8 cellular contexts compared by ENCODE assay signal in the genomic region with DNA sequence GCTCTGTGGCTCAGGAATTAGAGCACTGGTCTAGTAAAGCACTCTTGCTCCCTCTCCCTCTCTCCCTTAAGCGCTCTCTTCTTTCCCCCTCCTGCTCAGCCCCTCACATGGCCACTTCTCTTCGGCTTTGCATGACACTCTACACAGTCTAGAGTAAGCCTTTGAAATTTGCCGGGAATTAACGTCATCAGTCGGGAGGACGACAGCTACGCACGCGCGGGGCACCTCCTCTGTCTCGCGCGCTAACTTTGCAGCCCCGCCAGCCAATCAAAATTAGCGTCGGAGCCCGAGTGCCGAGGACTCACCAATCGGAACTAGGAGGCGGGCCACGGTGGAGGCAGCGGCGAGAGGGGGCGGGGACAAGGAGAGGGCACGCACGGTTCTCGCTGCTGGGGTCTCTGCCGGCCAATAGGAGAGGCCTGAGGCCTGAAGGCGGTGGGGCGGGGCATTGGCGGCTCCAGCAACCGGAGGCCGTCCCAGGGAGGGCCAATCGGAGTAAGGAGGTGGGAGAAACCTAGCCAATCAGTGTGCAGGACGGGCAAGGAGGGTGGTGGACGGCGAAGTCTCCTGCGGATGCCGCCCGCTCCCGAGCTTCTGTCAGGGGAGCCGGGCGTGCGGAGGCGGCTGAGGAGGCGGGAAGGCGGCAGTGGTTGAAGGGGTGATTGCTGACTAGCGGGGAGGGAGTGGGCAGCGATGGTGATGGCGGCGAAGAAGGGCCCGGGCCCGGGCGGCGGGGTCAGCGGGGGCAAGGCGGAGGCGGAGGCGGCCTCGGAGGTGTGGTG. TPM values are rescaled to one million over a fixed set of nuclear protein-coding genes. Genes with fewer than 3 reads are reported as not detected.
DNase-seq lines count a peak whose midpoint lies in the region; ATAC-seq, FAIRE-seq and TF ChIP-seq lines count a peak whose summit lies in the region.

A gene with protein sequence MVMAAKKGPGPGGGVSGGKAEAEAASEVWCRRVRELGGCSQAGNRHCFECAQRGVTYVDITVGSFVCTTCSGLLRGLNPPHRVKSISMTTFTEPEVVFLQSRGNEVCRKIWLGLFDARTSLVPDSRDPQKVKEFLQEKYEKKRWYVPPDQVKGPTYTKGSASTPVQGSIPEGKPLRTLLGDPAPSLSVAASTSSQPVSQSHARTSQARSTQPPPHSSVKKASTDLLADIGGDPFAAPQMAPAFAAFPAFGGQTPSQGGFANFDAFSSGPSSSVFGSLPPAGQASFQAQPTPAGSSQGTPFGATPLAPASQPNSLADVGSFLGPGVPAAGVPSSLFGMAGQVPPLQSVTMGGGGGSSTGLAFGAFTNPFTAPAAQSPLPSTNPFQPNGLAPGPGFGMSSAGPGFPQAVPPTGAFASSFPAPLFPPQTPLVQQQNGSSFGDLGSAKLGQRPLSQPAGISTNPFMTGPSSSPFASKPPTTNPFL (plus strand): TSS at position 550 of the 782 bp plus-strand sequence. CDS start 144 bp downstream, at position 694.

- peaks cover 2 to 3% of the 10 kb centered on the region in 2 donors for H3K4me1 ChIP-seq in kidney (ENCODE audit: control insufficient read depth in 1 of 2, insufficient read depth in 1 of 2, low read depth in 1 of 2, low read length in 2 of 2)

- no peaks in the 10 kb centered on the region for H3K36me3 Mint-ChIP-seq in chondrocyte (ENCODE audit: low read depth)

- ATAC-seq in HG03439 (IDR thresholded peaks at IDR 0.05; ENCODE audit: unreplicated experiment) = peak; percentile 90

- peak within 1 kb of the TSS; percentile 24 to 53 for H3K9ac ChIP-seq in kidney (ENCODE audit: low read length in 2 of 2)

- peak; percentile 75 for TF ChIP-seq POLR2A in GM19193 (IDR thresholded peaks at IDR 0.05; ENCODE audit: extremely low read depth, insufficient read depth, insufficient read length)

- H3K4me1 Mint-ChIP-seq in chondrocyte (ENCODE audit: low read depth) = peaks cover 21% of the 10 kb centered on the region

- peak; percentile 97 for FAIRE-seq in kidney (lab: Jason Lieb, UNC)

- peak within 1 kb of the TSS; percentile 76 to 77 for H3K27ac ChIP-seq in kidney (ENCODE audit: low read depth in 2 of 2, low read length in 2 of 2)

- TF ChIP-seq CTCF in chondrocyte (IDR thresholded peaks at IDR 0.05) (no peak), kidney (IDR thresholded peaks at IDR 0.05; ENCODE audit: borderline replicate concordance, extremely low read depth, insufficient read depth) (no peak)

- H3K36me3 ChIP-seq in kidney (ENCODE audit: control insufficient read depth in 1 of 2, insufficient read depth in 2 of 2, low read length in 2 of 2) = no peaks in the 10 kb centered on the region

- H3K27ac Mint-ChIP-seq in chondrocyte (ENCODE audit: unreplicated experiment) = peak within 1 kb of the TSS; percentile 96

- no peaks in the 10 kb centered on the region for H3K9me3 Mint-ChIP-seq in chondrocyte (ENCODE audit: low read depth)

- no peaks in the 10 kb centered on the region for H3K9me3 ChIP-seq in kidney (ENCODE audit: control insufficient read depth in 1 of 2, low read length in 2 of 2)

- DNase-seq in AML-193 (lab: John Stamatoyannopoulos, UW) = peak; percentile 98
- DNase-seq in NCI-H510A treated with DMSO at 0.1 percent for 48 hours (lab: John Stamatoyannopoulos, UW) = peak; percentile 91
- peak; percentile 100 for DNase-seq in activated CD4-positive, alpha-beta T cell treated with anti-CD3 and anti-CD28 coated beads for 24 hours (ENCODE audit: low read depth in 2 of 2)
- DNase-seq in chondrocyte (ENCODE audit: low spot score) = peak; percentile 100
- peak; percentile 100 for DNase-seq in kidney
- peak; percentile 100 for DNase-seq in stimulated activated CD4-positive, alpha-beta T cell treated with anti-CD3 and anti-CD28 coated beads, Interleukin-15, amount 100 ng/mL, for 24 hours

- H3K4me3 Mint-ChIP-seq in chondrocyte (ENCODE audit: unreplicated experiment) = peak within 1 kb of the TSS; percentile 98

- no peaks in the 10 kb centered on the region for H3K27me3 Mint-ChIP-seq in chondrocyte (ENCODE audit: low read depth)

- peak within 1 kb of the TSS; percentile 65 to 73 for H3K4me3 ChIP-seq in kidney (ENCODE audit: low read length in 2 of 2)

- intact Hi-C loops in kidney (cut with DNase I) = no loop called here

RNA-seq across cellular contexts. Expression of the gene that starts here (rescaled TPM):
- 7.7 to 8.2 TPM (median 7.8 TPM) in 3 replicates for total RNA-seq in chondrocyte
- total RNA-seq in kidney = 37.3 TPM
- 24.3 TPM for polyA plus RNA-seq in kidney (ENCODE audit: insufficient read depth, low read depth, low replicate concordance)

Comparison
In these comparisons a context has a peak if more than half of its experiments do, and no peak if none do; other contexts are left out.
1. Peak in every context shown above with its lines: DNase-seq, ATAC-seq, H3K4me3 ChIP-seq and H3K27ac ChIP-seq.